In the genomic region with DNA sequence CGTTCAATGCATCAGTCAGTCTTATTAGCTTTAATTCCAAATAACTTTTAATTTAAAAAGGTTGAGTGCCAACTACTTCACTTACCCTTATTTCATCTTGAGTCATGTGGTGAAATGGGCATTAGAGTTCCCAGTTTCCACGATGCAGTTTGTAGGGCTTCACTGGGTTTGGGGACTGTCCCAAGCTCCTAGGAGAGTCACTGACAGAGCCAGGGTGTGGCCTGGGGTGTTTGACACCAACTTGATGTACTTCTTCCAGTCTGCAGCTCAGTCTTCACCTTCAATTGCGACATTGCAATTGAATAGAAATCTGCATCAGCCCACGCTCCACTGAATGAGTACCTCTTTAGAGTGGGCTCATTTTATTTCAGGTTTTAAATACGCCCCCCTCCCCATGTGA, we compare ENCODE assay signal across 27 cellular contexts.
DNase-seq lines count a peak whose midpoint lies in the region; ATAC-seq and TF ChIP-seq lines count a peak whose summit lies in the region.
"Had no signal": no experiment of that assay in that cellular context is flagged by ENCODE, and none has a peak within 500 bp of the region (broad histone marks: within the 10 kb centered on the region; RNA-seq: fewer than 3 reads in every experiment).

No MANE protein-coding gene starts in this region.

- no peaks in the 10 kb centered on the region for H3K27me3 Mint-ChIP-seq in activated CD4-positive, alpha-beta memory T cell treated with anti-CD3 and anti-CD28 coated beads for 36 hours
- H3K27me3 Mint-ChIP-seq in activated CD4-positive, alpha-beta memory T cell treated with anti-CD3 and anti-CD28 coated beads, Interleukin-2, amount 10 ng/mL, durations not matched to agents 7 days and 5 days = no peaks in the 10 kb centered on the region
- no peaks in the 10 kb centered on the region for H3K27me3 Mint-ChIP-seq in CD4-positive, CD25-positive, alpha-beta regulatory T cell
- H3K27me3 Mint-ChIP-seq in activated B cell treated with CpG ODN at 0.5 μM for 24 hours = peaks cover 21% of the 10 kb centered on the region
- H3K27me3 Mint-ChIP-seq: CD4-positive, alpha-beta memory T cell had no signal

- H3K4me1 ChIP-seq in CD4-positive, CD25-positive, alpha-beta regulatory T cell (ENCODE audit: control insufficient read depth, insufficient read depth, low read length, poor library complexity, severe bottlenecking) = no peaks in the 10 kb centered on the region

- no peaks in the 10 kb centered on the region for H3K9me3 Mint-ChIP-seq in activated CD4-positive, alpha-beta memory T cell treated with anti-CD3 and anti-CD28 coated beads for 36 hours
- no peaks in the 10 kb centered on the region for H3K9me3 Mint-ChIP-seq in activated CD4-positive, alpha-beta memory T cell treated with anti-CD3 and anti-CD28 coated beads, Interleukin-2, amount 10 ng/mL, durations not matched to agents 7 days and 5 days
- H3K9me3 Mint-ChIP-seq in CD4-positive, CD25-positive, alpha-beta regulatory T cell = peaks cover 0 to 1% (median 0%) of the 10 kb centered on the region in 7 donors
- no peaks in the 10 kb centered on the region for H3K9me3 Mint-ChIP-seq in activated B cell treated with CpG ODN at 0.5 μM for 24 hours
- H3K9me3 Mint-ChIP-seq: CD4-positive, alpha-beta memory T cell had no signal

- no peak overlapping the region for H3K27ac Mint-ChIP-seq in activated CD4-positive, alpha-beta memory T cell treated with anti-CD3 and anti-CD28 coated beads for 36 hours
- H3K27ac Mint-ChIP-seq in activated CD4-positive, alpha-beta memory T cell treated with anti-CD3 and anti-CD28 coated beads, Interleukin-2, amount 10 ng/mL, durations not matched to agents 7 days and 5 days = no peak overlapping the region
- H3K27ac Mint-ChIP-seq in CD4-positive, CD25-positive, alpha-beta regulatory T cell = peak overlapping the region in 2 of 3 donors; percentile 22 to 86
- H3K27ac Mint-ChIP-seq in activated B cell treated with CpG ODN at 0.5 μM for 24 hours = no peak overlapping the region

- H3K27me3 ChIP-seq in CD4-positive, CD25-positive, alpha-beta regulatory T cell (ENCODE audit: control insufficient read depth, insufficient read depth, low read length) = no peaks in the 10 kb centered on the region
- H3K27me3 ChIP-seq: BLaER1 treated with 17β-estradiol and CSF1 and Interleukin-3, amounts not matched to agents 10 nM and 100 nM; SJSA1 had no signal

- CTCF ChIA-PET in activated CD4-positive, alpha-beta memory T cell treated with anti-CD3 and anti-CD28 coated beads for 36 hours (lab: Charles Lee) = no interaction called here
- CTCF ChIA-PET in activated CD4-positive, alpha-beta memory T cell treated with anti-CD3 and anti-CD28 coated beads, Interleukin-2, amount 10 ng/mL, durations not matched to agents 7 days and 5 days (lab: Charles Lee) = no interaction called here
- CTCF ChIA-PET in activated B cell treated with CpG ODN at 0.5 μM for 24 hours (lab: Charles Lee) = no interaction called here

- H3K4me1 Mint-ChIP-seq in activated CD4-positive, alpha-beta memory T cell treated with anti-CD3 and anti-CD28 coated beads for 36 hours (ENCODE audit: low read depth) = peaks cover 16% of the 10 kb centered on the region
- H3K4me1 Mint-ChIP-seq in activated CD4-positive, alpha-beta memory T cell treated with anti-CD3 and anti-CD28 coated beads, Interleukin-2, amount 10 ng/mL, durations not matched to agents 7 days and 5 days = peaks cover 32% of the 10 kb centered on the region
- H3K4me1 Mint-ChIP-seq in CD4-positive, CD25-positive, alpha-beta regulatory T cell = peaks cover 0 to 33% (median 23%) of the 10 kb centered on the region in 4 donors
- H3K4me1 Mint-ChIP-seq in activated B cell treated with CpG ODN at 0.5 μM for 24 hours = peaks cover 15% of the 10 kb centered on the region

- H3K27ac ChIP-seq in CD4-positive, CD25-positive, alpha-beta regulatory T cell (ENCODE audit: insufficient read depth, low read length, poor library complexity, severe bottlenecking) = no peak overlapping the region
- H3K27ac ChIP-seq: GM23248, SJSA1 had no signal

- H3K9me3 ChIP-seq in CD4-positive, CD25-positive, alpha-beta regulatory T cell (ENCODE audit: control insufficient read depth in 2 of 2, low read length in 2 of 2) = no peaks in the 10 kb centered on the region
- H3K9me3 ChIP-seq: SJSA1 had no signal

- no peak overlapping the region for H3K4me3 Mint-ChIP-seq in activated CD4-positive, alpha-beta memory T cell treated with anti-CD3 and anti-CD28 coated beads for 36 hours
- H3K4me3 Mint-ChIP-seq in activated CD4-positive, alpha-beta memory T cell treated with anti-CD3 and anti-CD28 coated beads, Interleukin-2, amount 10 ng/mL, durations not matched to agents 7 days and 5 days = no peak overlapping the region
- no peak overlapping the region for H3K4me3 Mint-ChIP-seq in CD4-positive, CD25-positive, alpha-beta regulatory T cell
- H3K4me3 Mint-ChIP-seq in activated B cell treated with CpG ODN at 0.5 μM for 24 hours = no peak overlapping the region
- H3K4me3 Mint-ChIP-seq: CD4-positive, alpha-beta memory T cell had no signal

- intact Hi-C loops in activated CD4-positive, alpha-beta memory T cell treated with anti-CD3 and anti-CD28 coated beads for 36 hours (cut with micrococcal nuclease) = no loop called here
- intact Hi-C loops in activated B cell treated with CpG ODN at 0.5 μM for 24 hours (cut with micrococcal nuclease) = loop anchor here (5.0 kb wide), 1 partner anchor 36 kb away; no protein-coding TSS in a partner anchor

- no peak overlapping the region for H3K4me3 ChIP-seq in CD4-positive, CD25-positive, alpha-beta regulatory T cell (ENCODE audit: low read depth, low read length)
- H3K4me3 ChIP-seq: BLaER1 treated with 17β-estradiol and CSF1 and Interleukin-3, amounts not matched to agents 10 nM and 100 nM; GM23248; SJSA1 had no signal

- no peak for TF ChIP-seq CTCF in activated B cell treated with CpG ODN at 0.5 μM for 24 hours (IDR thresholded peaks at IDR 0.05)

- no peaks in the 10 kb centered on the region for H3K36me3 Mint-ChIP-seq in activated CD4-positive, alpha-beta memory T cell treated with anti-CD3 and anti-CD28 coated beads for 36 hours
- no peaks in the 10 kb centered on the region for H3K36me3 Mint-ChIP-seq in activated CD4-positive, alpha-beta memory T cell treated with anti-CD3 and anti-CD28 coated beads, Interleukin-2, amount 10 ng/mL, durations not matched to agents 7 days and 5 days (ENCODE audit: low read depth)
- H3K36me3 Mint-ChIP-seq in CD4-positive, CD25-positive, alpha-beta regulatory T cell = no peaks in the 10 kb centered on the region
- no peaks in the 10 kb centered on the region for H3K36me3 Mint-ChIP-seq in activated B cell treated with CpG ODN at 0.5 μM for 24 hours (ENCODE audit: low read depth)
- H3K36me3 Mint-ChIP-seq: CD4-positive, alpha-beta memory T cell had no signal

- no peaks in the 10 kb centered on the region for H3K36me3 ChIP-seq in CD4-positive, CD25-positive, alpha-beta regulatory T cell (ENCODE audit: control insufficient read depth, insufficient read depth, low read length)
- H3K36me3 ChIP-seq: BLaER1 treated with 17β-estradiol and CSF1 and Interleukin-3, amounts not matched to agents 10 nM and 100 nM; SJSA1 had no signal

- POLR2A ChIA-PET in activated CD4-positive, alpha-beta memory T cell treated with anti-CD3 and anti-CD28 coated beads for 36 hours (lab: Charles Lee) = no interaction called here
- POLR2A ChIA-PET in activated CD4-positive, alpha-beta memory T cell treated with anti-CD3 and anti-CD28 coated beads, Interleukin-2, amount 10 ng/mL, durations not matched to agents 7 days and 5 days (lab: Charles Lee) = no interaction called here
- POLR2A ChIA-PET in activated B cell treated with CpG ODN at 0.5 μM for 24 hours (lab: Charles Lee) = no interaction called here

- no peak for ATAC-seq in CD4-positive, CD25-positive, alpha-beta regulatory T cell (ENCODE audit: low read depth in 2 of 2)
- peak; percentile 18 for ATAC-seq in activated B cell treated with CpG ODN at 0.5 μM for 24 hours (ENCODE audit: low read depth)
- ATAC-seq in esophagus mucosa = peak; percentile 36
- no peak for ATAC-seq in GM21381 (IDR thresholded peaks at IDR 0.05; ENCODE audit: unreplicated experiment)
- ATAC-seq: PC-3, Right ventricle myocardium inferior had no signal

- peak; percentile 31 for DNase-seq in activated CD4-positive, alpha-beta memory T cell treated with anti-CD3 and anti-CD28 coated beads for 36 hours
- DNase-seq in activated CD4-positive, alpha-beta memory T cell treated with anti-CD3 and anti-CD28 coated beads, Interleukin-2, amount 10 ng/mL, durations not matched to agents 7 days and 5 days = no peak
- DNase-seq in CD4-positive, CD25-positive, alpha-beta regulatory T cell = no peak
- DNase-seq in activated B cell treated with CpG ODN at 0.5 μM for 24 hours = no peak
- no peak for DNase-seq in NCI-H774 (lab: John Stamatoyannopoulos, UW)
- no peak for DNase-seq in SHP77 (lab: John Stamatoyannopoulos, UW)
- DNase-seq: AML-193; CD4-positive, alpha-beta memory T cell; COR-L47; DMS53; GM23248; KBM-7; MV-4-11; NCI-H1105; NCI-H1436 treated with DMSO at 0.1 percent for 48 hours; NCI-H187 treated with DMSO at 0.1 percent for 48 hours; NCI-H2171 treated with DMSO at 0.1 percent for 48 hours; NCI-H345; NCI-H524; NCI-H748 treated with DMSO at 0.1 percent for 48 hours; NK-92 treated with Interleukin-12 subunit alpha and Interleukin-12 subunit beta, amount 100 ng/mL, for 24 hours; PC-3 had no signal

Comparison
In these comparisons a context has a peak if more than half of its experiments do, and no peak if none do; other contexts are left out.
1. H3K27ac Mint-ChIP-seq: peak in CD4-positive, CD25-positive, alpha-beta regulatory T cell (2 of 3); none in activated CD4-positive, alpha-beta memory T cell treated with anti-CD3 and anti-CD28 coated beads for 36 hours (single experiment), activated CD4-positive, alpha-beta memory T cell treated with anti-CD3 and anti-CD28 coated beads, Interleukin-2, amount 10 ng/mL, durations not matched to agents 7 days and 5 days (single experiment) and activated B cell treated with CpG ODN at 0.5 μM for 24 hours (single experiment).
2. ATAC-seq: peak in activated B cell treated with CpG ODN at 0.5 μM for 24 hours (single experiment) and esophagus mucosa (single experiment); none in CD4-positive, CD25-positive, alpha-beta regulatory T cell (0 of 2) and GM21381 (single experiment).